35 cellular contexts compared by ENCODE assay signal in the genomic region with DNA sequence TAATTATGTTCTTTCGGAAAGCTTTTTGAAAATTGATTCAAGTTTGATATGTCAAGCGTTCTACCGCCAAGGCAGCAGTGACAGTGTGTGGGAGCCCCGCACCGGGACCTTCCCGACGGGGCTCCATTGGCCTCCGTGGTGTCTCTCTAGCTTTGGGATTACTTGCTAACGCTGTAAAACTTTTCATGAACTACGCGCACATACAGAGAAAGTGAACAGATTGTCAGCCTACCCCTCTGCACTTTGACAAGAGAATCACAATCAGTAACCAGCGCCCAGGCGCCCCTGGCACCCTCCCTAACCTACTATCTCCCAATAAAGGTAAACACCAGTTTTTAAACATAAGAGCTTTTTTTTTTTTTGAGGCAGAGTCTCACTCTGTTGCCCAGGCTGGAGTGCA.
"Had no signal": no experiment of that assay in that cellular context is flagged by ENCODE, and none has a peak within 500 bp of the region (broad histone marks: within the 10 kb centered on the region; RNA-seq: fewer than 3 reads in every experiment).

No MANE protein-coding gene starts in this region.

- H3K36me3 ChIP-seq: MG63 had no signal

- H3K9me3 ChIP-seq: MG63 had no signal

- H3K4me3 ChIP-seq: MG63 had no signal

- H3K9ac ChIP-seq: KMS-11 had no signal

- DNase-seq: Karpas-422, Kasumi-1, MG63, MM.1S, MV-4-11, NCI-H1048, NCI-H1092, NCI-H1092 treated with DMSO at 0.1 percent for 48 hours, NCI-H1105, NCI-H1105 treated with DMSO at 0.1 percent for 48 hours, NCI-H1417, NCI-H1417 treated with DMSO at 0.1 percent for 48 hours, NCI-H1436, NCI-H1436 treated with DMSO at 0.1 percent for 48 hours, NCI-H146, NCI-H1694, NCI-H1694 treated with DMSO at 0.1 percent for 48 hours, NCI-H187, NCI-H187 treated with DMSO at 0.1 percent for 48 hours, NCI-H1930, NCI-H2029, NCI-H2029 treated with DMSO at 0.1 percent for 48 hours, NCI-H2081, NCI-H2081 treated with DMSO at 0.1 percent for 48 hours, NCI-H2107, NCI-H2171, NCI-H2171 treated with DMSO at 0.1 percent for 48 hours, NCI-H2227 treated with DMSO at 0.1 percent for 48 hours, NCI-H226, NCI-H345, NCI-H446, NCI-H446 treated with DMSO at 0.1 percent for 48 hours, NCI-H510A, NCI-H510A treated with DMSO at 0.1 percent for 48 hours had no signal

- H3K27ac ChIP-seq: KMS-11 had no signal
